ENCODE assay signal across 22 cellular contexts in genomic region chr1:8677782-8678181, GRCh38.
A peak's percentile ranks its signal among the peaks of the same experiment; 100 is the strongest.
DNase-seq lines count a peak whose midpoint lies in the region; ATAC-seq and TF ChIP-seq lines count a peak whose summit lies in the region.
"Had no signal": no experiment of that assay in that cellular context is flagged by ENCODE, and none has a peak within 500 bp of the region (broad histone marks: within the 10 kb centered on the region; RNA-seq: fewer than 3 reads in every experiment).

No MANE protein-coding gene starts in this region.

- H3K4me3 Mint-ChIP-seq in stimulated activated naive CD8-positive, alpha-beta T cell treated with anti-CD3 and anti-CD28 coated beads, Interleukin-15, Interleukin-2, amounts not matched to agents 100 ng/mL and 50 ng/mL, for 24 hours = no peak overlapping the region
- H3K4me3 Mint-ChIP-seq in stimulated activated naive CD8-positive, alpha-beta T cell treated with anti-CD3 and anti-CD28 coated beads, Interleukin-15, amount 100 ng/mL, for 72 hours = no peak overlapping the region
- peak overlapping the region in 1 of 5 experiments; percentile 1 for H3K4me3 Mint-ChIP-seq in brain
- no peak overlapping the region for H3K4me3 Mint-ChIP-seq in natural killer cell treated with Interleukin-12 subunit alpha and Interleukin-12 subunit beta and Interleukin-15 and Interleukin-18, amount 100 ng/mL, for 72 hours
- H3K4me3 Mint-ChIP-seq: CD4-positive, alpha-beta T cell had no signal

- no peaks in the 10 kb centered on the region for H3K9me3 ChIP-seq in mesodermal cell (ENCODE audit: control insufficient read depth, low read length)
- H3K9me3 ChIP-seq: BE2C, Caco-2 had no signal

- no peaks in the 10 kb centered on the region for H3K9me3 Mint-ChIP-seq in stimulated activated naive CD8-positive, alpha-beta T cell treated with anti-CD3 and anti-CD28 coated beads, Interleukin-15, Interleukin-2, amounts not matched to agents 100 ng/mL and 50 ng/mL, for 24 hours
- H3K9me3 Mint-ChIP-seq in stimulated activated naive CD8-positive, alpha-beta T cell treated with anti-CD3 and anti-CD28 coated beads, Interleukin-15, amount 100 ng/mL, for 72 hours = no peaks in the 10 kb centered on the region
- no peaks in the 10 kb centered on the region for H3K9me3 Mint-ChIP-seq in brain
- no peaks in the 10 kb centered on the region for H3K9me3 Mint-ChIP-seq in natural killer cell treated with Interleukin-12 subunit alpha and Interleukin-12 subunit beta and Interleukin-15 and Interleukin-18, amount 100 ng/mL, for 72 hours
- H3K9me3 Mint-ChIP-seq: CD4-positive, alpha-beta T cell had no signal

- H3K27me3 Mint-ChIP-seq in stimulated activated naive CD8-positive, alpha-beta T cell treated with anti-CD3 and anti-CD28 coated beads, Interleukin-15, Interleukin-2, amounts not matched to agents 100 ng/mL and 50 ng/mL, for 24 hours = no peaks in the 10 kb centered on the region
- no peaks in the 10 kb centered on the region for H3K27me3 Mint-ChIP-seq in stimulated activated naive CD8-positive, alpha-beta T cell treated with anti-CD3 and anti-CD28 coated beads, Interleukin-15, amount 100 ng/mL, for 72 hours
- H3K27me3 Mint-ChIP-seq in brain = no peaks in the 10 kb centered on the region
- no peaks in the 10 kb centered on the region for H3K27me3 Mint-ChIP-seq in natural killer cell treated with Interleukin-12 subunit alpha and Interleukin-12 subunit beta and Interleukin-15 and Interleukin-18, amount 100 ng/mL, for 72 hours
- H3K27me3 Mint-ChIP-seq: CD4-positive, alpha-beta T cell had no signal

- H3K27ac ChIP-seq in mesodermal cell (ENCODE audit: low read depth, low read length, severe bottlenecking) (peak overlapping the region; percentile 39), substantia nigra (ENCODE audit: low read depth, low read length, poor library complexity, severe bottlenecking) (no peak overlapping the region)
- H3K27ac ChIP-seq: KMS-11 had no signal

- peaks cover 34% of the 10 kb centered on the region for H3K4me1 Mint-ChIP-seq in stimulated activated naive CD8-positive, alpha-beta T cell treated with anti-CD3 and anti-CD28 coated beads, Interleukin-15, Interleukin-2, amounts not matched to agents 100 ng/mL and 50 ng/mL, for 24 hours (ENCODE audit: low read depth)
- peaks cover 34% of the 10 kb centered on the region for H3K4me1 Mint-ChIP-seq in stimulated activated naive CD8-positive, alpha-beta T cell treated with anti-CD3 and anti-CD28 coated beads, Interleukin-15, amount 100 ng/mL, for 72 hours
- peaks cover 25% of the 10 kb centered on the region for H3K4me1 Mint-ChIP-seq in brain
- H3K4me1 Mint-ChIP-seq in natural killer cell treated with Interleukin-12 subunit alpha and Interleukin-12 subunit beta and Interleukin-15 and Interleukin-18, amount 100 ng/mL, for 72 hours (ENCODE audit: low read depth in 2 of 2) = peaks cover 7 to 9% of the 10 kb centered on the region in 2 donors

- TF ChIP-seq CTCF in brain (conservative IDR thresholded peaks at IDR 0.05) = no peak

- H3K4me3 ChIP-seq in mesodermal cell (ENCODE audit: extremely low read depth, insufficient read depth, low read length, poor library complexity, severe bottlenecking) = no peak overlapping the region

- H3K36me3 ChIP-seq in mesodermal cell (ENCODE audit: control insufficient read depth, insufficient read depth, low read length) = peaks cover 4% of the 10 kb centered on the region
- H3K36me3 ChIP-seq: BE2C had no signal

- H3K27ac Mint-ChIP-seq in stimulated activated naive CD8-positive, alpha-beta T cell treated with anti-CD3 and anti-CD28 coated beads, Interleukin-15, Interleukin-2, amounts not matched to agents 100 ng/mL and 50 ng/mL, for 24 hours = peak overlapping the region; percentile 28
- H3K27ac Mint-ChIP-seq in stimulated activated naive CD8-positive, alpha-beta T cell treated with anti-CD3 and anti-CD28 coated beads, Interleukin-15, amount 100 ng/mL, for 72 hours = no peak overlapping the region
- peak overlapping the region in 3 of 5 experiments; percentile 0 to 69 (median 25) for H3K27ac Mint-ChIP-seq in brain
- peak overlapping the region in 1 of 2 donors; percentile 18 for H3K27ac Mint-ChIP-seq in natural killer cell treated with Interleukin-12 subunit alpha and Interleukin-12 subunit beta and Interleukin-15 and Interleukin-18, amount 100 ng/mL, for 72 hours
- H3K27ac Mint-ChIP-seq: CD4-positive, alpha-beta T cell had no signal

- no peak for ATAC-seq in stimulated activated naive CD8-positive, alpha-beta T cell treated with anti-CD3 and anti-CD28 coated beads, Interleukin-15, amount 100 ng/mL, for 72 hours
- ATAC-seq in GM21381 (IDR thresholded peaks at IDR 0.05; ENCODE audit: unreplicated experiment) = no peak
- no peak for ATAC-seq in natural killer cell treated with Interleukin-12 subunit alpha and Interleukin-12 subunit beta and Interleukin-15 and Interleukin-18, amount 100 ng/mL, for 72 hours
- ATAC-seq: HCT116 had no signal

- peaks cover 33% of the 10 kb centered on the region for H3K4me1 ChIP-seq in mesodermal cell (ENCODE audit: control insufficient read depth, insufficient read depth, low read length, poor library complexity, severe bottlenecking)
- H3K4me1 ChIP-seq: BE2C had no signal

- H3K36me3 Mint-ChIP-seq in stimulated activated naive CD8-positive, alpha-beta T cell treated with anti-CD3 and anti-CD28 coated beads, Interleukin-15, Interleukin-2, amounts not matched to agents 100 ng/mL and 50 ng/mL, for 24 hours (ENCODE audit: low read depth) = peaks cover 10% of the 10 kb centered on the region
- H3K36me3 Mint-ChIP-seq in brain = peaks cover 7% of the 10 kb centered on the region
- H3K36me3 Mint-ChIP-seq in natural killer cell treated with Interleukin-12 subunit alpha and Interleukin-12 subunit beta and Interleukin-15 and Interleukin-18, amount 100 ng/mL, for 72 hours = no peaks in the 10 kb centered on the region

- DNase-seq in stimulated activated naive CD8-positive, alpha-beta T cell treated with anti-CD3 and anti-CD28 coated beads, Interleukin-15, amount 100 ng/mL, for 72 hours = no peak
- no peak for DNase-seq in activated CD4-positive, CD25-positive, alpha-beta regulatory T cell (lab: John Stamatoyannopoulos, UW)
- DNase-seq in substantia nigra (lab: John Stamatoyannopoulos, UW) = no peak
- DNase-seq in natural killer cell treated with Interleukin-12 subunit alpha and Interleukin-12 subunit beta and Interleukin-15 and Interleukin-18, amount 100 ng/mL, for 72 hours (ENCODE audit: low spot score) = no peak
- DNase-seq: BE2C; Caco-2; CD4-positive, alpha-beta T cell; GF-D8; GOT3; MV-4-11; NCI-H187 treated with DMSO at 0.1 percent for 48 hours; NCI-H226; NCI-H524; NCI-H82; OCI-M1; SHP77 had no signal

- WGBS in mesodermal cell (ENCODE audit: insufficient coverage in 2 of 2), 2 experiments = 83 to 100% methylated on average over 1 of the region's 2 CpGs

Comparison
In these comparisons a context has a peak if more than half of its experiments do, and no peak if none do; other contexts are left out.
1. H3K27ac Mint-ChIP-seq: peak in stimulated activated naive CD8-positive, alpha-beta T cell treated with anti-CD3 and anti-CD28 coated beads, Interleukin-15, Interleukin-2, amounts not matched to agents 100 ng/mL and 50 ng/mL, for 24 hours (single experiment) and brain (3 of 5); none in stimulated activated naive CD8-positive, alpha-beta T cell treated with anti-CD3 and anti-CD28 coated beads, Interleukin-15, amount 100 ng/mL, for 72 hours (0 of 2).